ENCODE assay signal across 1 cellular context in the genomic region with DNA sequence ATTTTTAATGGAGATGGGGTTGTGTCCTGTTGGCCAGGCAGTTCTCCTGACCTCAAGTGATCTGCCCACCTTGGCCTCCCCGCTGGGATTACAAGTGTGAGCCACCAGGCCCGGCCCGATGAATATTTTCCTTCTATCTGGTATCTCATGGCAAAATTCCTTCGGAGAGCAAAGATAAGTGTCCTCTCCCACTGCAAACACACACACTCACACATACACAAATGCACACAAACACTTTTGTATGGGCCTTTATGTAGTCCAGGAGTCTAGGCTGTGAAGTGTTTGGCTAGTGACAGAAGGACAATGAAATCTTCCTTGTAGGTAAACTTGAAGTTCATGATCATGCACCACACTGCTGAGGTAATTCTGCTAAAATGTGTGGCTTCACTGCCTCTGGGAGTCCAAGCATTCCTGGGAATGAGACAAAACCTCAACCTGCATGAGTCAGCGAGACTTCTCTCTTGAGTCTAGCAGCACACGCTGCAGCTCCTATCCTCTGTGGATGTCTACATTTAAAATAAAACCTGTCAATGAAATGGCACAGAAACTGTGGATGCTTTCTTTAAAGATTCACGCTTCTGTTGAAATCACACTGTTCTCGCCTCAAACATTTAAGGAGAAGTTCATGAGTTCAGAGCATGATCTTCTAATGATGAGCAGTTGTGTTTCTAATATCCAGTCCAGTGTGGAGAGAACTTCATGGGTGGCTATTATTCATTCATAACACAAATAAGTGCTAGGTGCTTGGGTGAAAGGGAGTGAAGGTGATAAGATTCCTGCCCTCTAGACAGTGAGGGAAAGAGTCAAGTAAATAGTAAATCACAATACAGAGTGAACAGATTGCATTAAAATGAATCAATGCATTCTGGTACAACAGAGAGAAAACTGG.
TF ChIP-seq lines count a peak whose summit lies in the region.

No MANE protein-coding gene starts in this region.

TF ChIP-seq in HepG2, 621 proteins besides CTCF, POLR2A, EP300 and RAD21 (continued from another document):
- TF ChIP-seq, protein P1, sequence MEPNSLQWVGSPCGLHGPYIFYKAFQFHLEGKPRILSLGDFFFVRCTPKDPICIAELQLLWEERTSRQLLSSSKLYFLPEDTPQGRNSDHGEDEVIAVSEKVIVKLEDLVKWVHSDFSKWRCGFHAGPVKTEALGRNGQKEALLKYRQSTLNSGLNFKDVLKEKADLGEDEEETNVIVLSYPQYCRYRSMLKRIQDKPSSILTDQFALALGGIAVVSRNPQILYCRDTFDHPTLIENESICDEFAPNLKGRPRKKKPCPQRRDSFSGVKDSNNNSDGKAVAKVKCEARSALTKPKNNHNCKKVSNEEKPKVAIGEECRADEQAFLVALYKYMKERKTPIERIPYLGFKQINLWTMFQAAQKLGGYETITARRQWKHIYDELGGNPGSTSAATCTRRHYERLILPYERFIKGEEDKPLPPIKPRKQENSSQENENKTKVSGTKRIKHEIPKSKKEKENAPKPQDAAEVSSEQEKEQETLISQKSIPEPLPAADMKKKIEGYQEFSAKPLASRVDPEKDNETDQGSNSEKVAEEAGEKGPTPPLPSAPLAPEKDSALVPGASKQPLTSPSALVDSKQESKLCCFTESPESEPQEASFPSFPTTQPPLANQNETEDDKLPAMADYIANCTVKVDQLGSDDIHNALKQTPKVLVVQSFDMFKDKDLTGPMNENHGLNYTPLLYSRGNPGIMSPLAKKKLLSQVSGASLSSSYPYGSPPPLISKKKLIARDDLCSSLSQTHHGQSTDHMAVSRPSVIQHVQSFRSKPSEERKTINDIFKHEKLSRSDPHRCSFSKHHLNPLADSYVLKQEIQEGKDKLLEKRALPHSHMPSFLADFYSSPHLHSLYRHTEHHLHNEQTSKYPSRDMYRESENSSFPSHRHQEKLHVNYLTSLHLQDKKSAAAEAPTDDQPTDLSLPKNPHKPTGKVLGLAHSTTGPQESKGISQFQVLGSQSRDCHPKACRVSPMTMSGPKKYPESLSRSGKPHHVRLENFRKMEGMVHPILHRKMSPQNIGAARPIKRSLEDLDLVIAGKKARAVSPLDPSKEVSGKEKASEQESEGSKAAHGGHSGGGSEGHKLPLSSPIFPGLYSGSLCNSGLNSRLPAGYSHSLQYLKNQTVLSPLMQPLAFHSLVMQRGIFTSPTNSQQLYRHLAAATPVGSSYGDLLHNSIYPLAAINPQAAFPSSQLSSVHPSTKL (CRISPR knock-in tag; IDR thresholded peaks at IDR 0.05), result 0 out of 2 replicates have a peak, but pooled peaks have one; percentile 19
- TF ChIP-seq MAFF (IDR thresholded peaks at IDR 0.05; ENCODE audit: low read depth, low read length) (0 out of 2 replicates have a peak, but pooled peaks have one; percentile 16), SOX5 (CRISPR knock-in tag; IDR thresholded peaks at IDR 0.05; ENCODE audit: borderline replicate concordance) (0 out of 2 replicates have a peak, but pooled peaks have one; percentile 18), PTBP1 (IDR thresholded peaks at IDR 0.05; ENCODE audit: low read depth, low read length, poor library complexity, severe bottlenecking) (no peak), TAF15 (IDR thresholded peaks at IDR 0.05; ENCODE audit: low read depth, low read length, poor library complexity, severe bottlenecking) (no peak), ZNF883 (CRISPR knock-in tag; IDR thresholded peaks at IDR 0.05; ENCODE audit: not compliant biosample characterization) (no peak), MXI1 (IDR thresholded peaks at IDR 0.05; ENCODE audit: borderline replicate concordance, low read depth, low read length) (no peak), FOSL2 (CRISPR knock-in tag; IDR thresholded peaks at IDR 0.05) (peak; percentile 79), FOXP1 (IDR thresholded peaks at IDR 0.05) (no peak), FOXP1 (CRISPR knock-in tag; IDR thresholded peaks at IDR 0.05) (0 out of 2 replicates have a peak, but pooled peaks have one; percentile 10), MAFK (conservative IDR thresholded peaks at IDR 0.05 in 1 of 2, IDR thresholded peaks at IDR 0.05 in 1 of 2; ENCODE audit: low read length in 2 of 2) (peak in 1 of 2 experiments; percentile 25; a peak in 1 of 4 replicates), RFXANK (CRISPR knock-in tag; IDR thresholded peaks at IDR 0.05) (no peak), NFE2 (CRISPR knock-in tag; IDR thresholded peaks at IDR 0.05) (peak; percentile 87), ZNF616 (CRISPR knock-in tag; IDR thresholded peaks at IDR 0.05; ENCODE audit: low read depth) (no peak)
- TF ChIP-seq, protein P2, sequence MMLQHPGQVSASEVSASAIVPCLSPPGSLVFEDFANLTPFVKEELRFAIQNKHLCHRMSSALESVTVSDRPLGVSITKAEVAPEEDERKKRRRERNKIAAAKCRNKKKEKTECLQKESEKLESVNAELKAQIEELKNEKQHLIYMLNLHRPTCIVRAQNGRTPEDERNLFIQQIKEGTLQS (CRISPR knock-in tag; IDR thresholded peaks at IDR 0.05), result 0 out of 2 replicates have a peak, but pooled peaks have one; percentile 52
- TF ChIP-seq, protein P3, sequence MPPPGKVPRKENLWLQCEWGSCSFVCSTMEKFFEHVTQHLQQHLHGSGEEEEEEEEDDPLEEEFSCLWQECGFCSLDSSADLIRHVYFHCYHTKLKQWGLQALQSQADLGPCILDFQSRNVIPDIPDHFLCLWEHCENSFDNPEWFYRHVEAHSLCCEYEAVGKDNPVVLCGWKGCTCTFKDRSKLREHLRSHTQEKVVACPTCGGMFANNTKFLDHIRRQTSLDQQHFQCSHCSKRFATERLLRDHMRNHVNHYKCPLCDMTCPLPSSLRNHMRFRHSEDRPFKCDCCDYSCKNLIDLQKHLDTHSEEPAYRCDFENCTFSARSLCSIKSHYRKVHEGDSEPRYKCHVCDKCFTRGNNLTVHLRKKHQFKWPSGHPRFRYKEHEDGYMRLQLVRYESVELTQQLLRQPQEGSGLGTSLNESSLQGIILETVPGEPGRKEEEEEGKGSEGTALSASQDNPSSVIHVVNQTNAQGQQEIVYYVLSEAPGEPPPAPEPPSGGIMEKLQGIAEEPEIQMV (CRISPR knock-in tag; IDR thresholded peaks at IDR 0.05; ENCODE audit: low read depth), result no peak
- TF ChIP-seq, protein P4, sequence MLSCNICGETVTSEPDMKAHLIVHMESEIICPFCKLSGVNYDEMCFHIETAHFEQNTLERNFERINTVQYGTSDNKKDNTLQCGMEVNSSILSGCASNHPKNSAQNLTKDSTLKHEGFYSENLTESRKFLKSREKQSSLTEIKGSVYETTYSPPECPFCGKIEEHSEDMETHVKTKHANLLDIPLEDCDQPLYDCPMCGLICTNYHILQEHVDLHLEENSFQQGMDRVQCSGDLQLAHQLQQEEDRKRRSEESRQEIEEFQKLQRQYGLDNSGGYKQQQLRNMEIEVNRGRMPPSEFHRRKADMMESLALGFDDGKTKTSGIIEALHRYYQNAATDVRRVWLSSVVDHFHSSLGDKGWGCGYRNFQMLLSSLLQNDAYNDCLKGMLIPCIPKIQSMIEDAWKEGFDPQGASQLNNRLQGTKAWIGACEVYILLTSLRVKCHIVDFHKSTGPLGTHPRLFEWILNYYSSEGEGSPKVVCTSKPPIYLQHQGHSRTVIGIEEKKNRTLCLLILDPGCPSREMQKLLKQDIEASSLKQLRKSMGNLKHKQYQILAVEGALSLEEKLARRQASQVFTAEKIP (CRISPR knock-in tag; IDR thresholded peaks at IDR 0.05; ENCODE audit: borderline replicate concordance), result no peak
